8 cellular contexts compared by ENCODE assay signal in the genomic region with DNA sequence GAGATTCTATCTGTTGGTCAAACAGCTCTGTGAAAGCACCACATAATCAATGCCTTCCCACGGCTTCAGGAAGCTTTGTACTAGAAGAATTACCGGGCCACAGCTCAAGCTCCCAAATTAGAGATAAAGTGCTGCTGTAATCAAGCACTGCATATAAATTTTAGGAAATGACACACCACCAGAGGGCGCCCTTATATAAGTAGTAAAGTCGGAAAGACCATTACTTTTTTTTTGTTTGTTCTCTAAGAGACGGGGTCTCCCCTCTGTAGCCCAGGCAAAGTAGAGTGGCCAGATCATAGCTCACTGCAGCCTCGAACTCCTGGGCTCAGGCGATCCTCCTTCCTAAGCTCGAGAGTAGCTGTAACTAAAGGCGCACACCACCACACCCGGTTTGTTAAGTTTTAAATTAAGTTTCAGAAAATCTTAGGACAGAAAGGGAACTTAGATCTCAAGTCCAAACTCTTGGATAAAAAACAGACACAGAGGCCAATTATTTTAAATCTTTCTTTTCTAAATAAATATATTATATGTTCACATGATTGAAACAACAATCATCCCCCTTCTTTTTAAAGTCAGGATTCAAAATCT. TPM values are rescaled to one million over a fixed set of nuclear protein-coding genes. Genes with fewer than 3 reads are reported as not detected.
DNase-seq lines count a peak whose midpoint lies in the region; ATAC-seq lines count a peak whose summit lies in the region.

No MANE protein-coding gene starts in this region.

- no peak overlapping the region for H3K4me3 Mint-ChIP-seq in activated CD4-positive, alpha-beta T cell treated with anti-CD3 and anti-CD28 coated beads for 36 hours

- CTCF ChIA-PET in activated CD4-positive, alpha-beta T cell treated with anti-CD3 and anti-CD28 coated beads for 36 hours (lab: Charles Lee), result interaction anchor here (0.5 to 2.5 kb wide), 59 partner anchors 8 to 952 kb away, joined by 3 to 37 read pairs (median 4); a partner anchor contains a TSS

- no peak overlapping the region for H3K27ac Mint-ChIP-seq in activated CD4-positive, alpha-beta T cell treated with anti-CD3 and anti-CD28 coated beads for 36 hours

- DNase-seq in DMS153 treated with DMSO at 0.1 percent for 48 hours (lab: John Stamatoyannopoulos, UW; ENCODE audit: unreplicated experiment) (peak; percentile 80), NCI-H510A treated with DMSO at 0.1 percent for 48 hours (lab: John Stamatoyannopoulos, UW) (peak; percentile 87), cerebellar cortex (ENCODE audit: low spot score) (peak; percentile 83), left kidney (ENCODE audit: low read depth, low spot score) (peak; percentile 92), posterior vena cava (ENCODE audit: low spot score) (no peak)
- DNase-seq in activated CD4-positive, alpha-beta T cell treated with anti-CD3 and anti-CD28 coated beads for 36 hours, result peak; percentile 87
- peak; percentile 66 for DNase-seq in stimulated activated CD4-positive, alpha-beta T cell treated with anti-CD3 and anti-CD28 coated beads, Interleukin-4, amount 100 ng/mL, for 1 hour

- H3K9me3 Mint-ChIP-seq in activated CD4-positive, alpha-beta T cell treated with anti-CD3 and anti-CD28 coated beads for 36 hours (ENCODE audit: low read depth), result no peaks in the 10 kb centered on the region

- peaks cover 14% of the 10 kb centered on the region for H3K4me1 Mint-ChIP-seq in activated CD4-positive, alpha-beta T cell treated with anti-CD3 and anti-CD28 coated beads for 36 hours

- ATAC-seq in HG02852 (IDR thresholded peaks at IDR 0.05; ENCODE audit: unreplicated experiment), result peak; percentile 45
- peak; percentile 63 for ATAC-seq in activated CD4-positive, alpha-beta T cell treated with anti-CD3 and anti-CD28 coated beads for 36 hours

- POLR2A ChIA-PET in activated CD4-positive, alpha-beta T cell treated with anti-CD3 and anti-CD28 coated beads for 36 hours (lab: Charles Lee), result interaction anchor here (0.7 kb wide), 1 partner anchor 289 kb away, joined by 6 read pairs; no protein-coding TSS in a partner anchor

- no peaks in the 10 kb centered on the region for H3K36me3 Mint-ChIP-seq in activated CD4-positive, alpha-beta T cell treated with anti-CD3 and anti-CD28 coated beads for 36 hours (ENCODE audit: low read depth)

- H3K27me3 Mint-ChIP-seq in activated CD4-positive, alpha-beta T cell treated with anti-CD3 and anti-CD28 coated beads for 36 hours, result no peaks in the 10 kb centered on the region

- intact Hi-C loops in activated CD4-positive, alpha-beta T cell treated with anti-CD3 and anti-CD28 coated beads for 36 hours (cut with DNase I, micrococcal nuclease), result loop anchor here (1.0 to 10.0 kb wide), 8 partner anchors 32 to 955 kb away; a partner anchor contains a TSS
- intact Hi-C loops in posterior vena cava (cut with DNase I), result no loop called here

RNA-seq across cellular contexts. Expression of a gene that starts 32.6 kb away (rescaled TPM):
- 10 to 100 TPM; 18.2 to 23.4 TPM for total RNA-seq in activated CD4-positive, alpha-beta T cell treated with anti-CD3 and anti-CD28 coated beads for 36 hours
- 100 to 1,000 TPM in 1 of 2 donors, 10 to 100 TPM in 1; 75.9 to 107 TPM for total RNA-seq in posterior vena cava

RNA-seq across cellular contexts. Expression of a gene that starts 33.9 kb away (rescaled TPM):
- 10 to 100 TPM; 16.9 to 23.5 TPM for total RNA-seq in activated CD4-positive, alpha-beta T cell treated with anti-CD3 and anti-CD28 coated beads for 36 hours
- total RNA-seq in posterior vena cava, result 1 to 10 TPM in 1 of 2 donors, under 1 TPM in 1; 0.86 to 1.2 TPM

Comparison
In these comparisons a context has a peak if more than half of its experiments do, and no peak if none do; other contexts are left out.
1. RNA of a gene that starts 33.9 kb away (total RNA-seq): 16.9 to 23.5 TPM in activated CD4-positive, alpha-beta T cell treated with anti-CD3 and anti-CD28 coated beads for 36 hours; 0.86 to 1.2 TPM in posterior vena cava; every median in the first group is over 4 times any median in the second.
2. intact Hi-C loops: an anchor here in activated CD4-positive, alpha-beta T cell treated with anti-CD3 and anti-CD28 coated beads for 36 hours (1.0 to 10.0 kb wide); none called in posterior vena cava.